In genomic region chr1:88552226-88552625, GRCh38 we compare ENCODE assay signal across 23 cellular contexts.
DNase-seq lines count a peak whose midpoint lies in the region; ATAC-seq, FAIRE-seq and TF ChIP-seq lines count a peak whose summit lies in the region.
"Had no signal": no experiment of that assay in that cellular context is flagged by ENCODE, and none has a peak within 500 bp of the region (broad histone marks: within the 10 kb centered on the region; RNA-seq: fewer than 3 reads in every experiment).

No MANE protein-coding gene starts in this region.

- TF ChIP-seq EP300 in H1 (IDR thresholded peaks at IDR 0.05; ENCODE audit: borderline replicate concordance in 1 of 2, low read depth in 2 of 2, low read length in 2 of 2): no peak

- no peak overlapping the region for H2BK5ac ChIP-seq in H1 (ENCODE audit: low read depth, low read length)

- no TSS peak for BruUV-seq in A673 (replicated peaks; lab: Mats Ljungman, UMichigan)

- H3K14ac ChIP-seq in H1 (ENCODE audit: insufficient read length): no peak overlapping the region

- ATAC-seq in lower lobe of right lung: no peak

- no peak overlapping the region for H3K18ac ChIP-seq in H1 (ENCODE audit: extremely low read depth, low read length)

- FAIRE-seq in H1 (lab: Jason Lieb, UNC): no peak
- FAIRE-seq: GM12892 had no signal

- H4K8ac ChIP-seq in H1 (ENCODE audit: extremely low read depth, insufficient read depth, low read length): no peak overlapping the region

- H3K79me1 ChIP-seq in H1 (ENCODE audit: low read depth, low read length): no peaks in the 10 kb centered on the region

- H3K36me3 ChIP-seq in A673 (ENCODE audit: insufficient read depth, low read length, poor library complexity, severe bottlenecking) (no peaks in the 10 kb centered on the region), GM06990 (ENCODE audit: control insufficient read depth, insufficient read depth, low read length) (no peaks in the 10 kb centered on the region), H1 (ENCODE audit: control insufficient read depth in 2 of 4, insufficient read depth in 4 of 4, low read length in 3 of 4) (no peaks in the 10 kb centered on the region), lower lobe of right lung (no peaks in the 10 kb centered on the region)
- H3K36me3 ChIP-seq: BLaER1 had no signal

- no peak overlapping the region for H2BK20ac ChIP-seq in H1 (ENCODE audit: low read length)

- WGBS in H1 (ENCODE audit: extremely low coverage in 1 of 2, insufficient coverage in 1 of 2, insufficient read length in 1 of 2, insufficient replicate concordance in 2 of 2, low coverage in 1 of 2, low lambda C conversion rate in 2 of 2, missing lambda C conversion rate in 1 of 2), 2 experiments: 78% methylated on average over 2 of the region's 2 CpGs; no CpG with 5 or more reads in 1 of the 2 experiments

- CTCF ChIA-PET in A673 (lab: Charles Lee): no interaction called here
- CTCF ChIA-PET in H1 (lab: Charles Lee; ENCODE audit: partially characterized antibody): interaction anchor here (0.7 to 4.7 kb wide), 2 partner anchors 8 to 22 kb away, joined by 3 to 17 read pairs; no protein-coding TSS in a partner anchor

- H3K23ac ChIP-seq in H1 (ENCODE audit: insufficient read length): no peak overlapping the region

- peak; percentile 2 for DNase-seq in A673 (ENCODE audit: low spot score)
- no peak for DNase-seq in GM06990 (ENCODE audit: extremely low read depth, insufficient read length)
- DNase-seq in NCI-H82 (lab: John Stamatoyannopoulos, UW): peak; percentile 50
- no peak for DNase-seq in H1 (ENCODE audit: low read depth in 1 of 2, low spot score in 2 of 2)
- no peak for DNase-seq in stimulated activated naive CD4-positive, alpha-beta T cell treated with Interleukin-2 at 50 U/mL for 16 hours (lab: John Stamatoyannopoulos, UW)
- no peak for DNase-seq in stimulated activated CD4-positive, alpha-beta T cell treated with anti-CD3 and anti-CD28 coated beads, Interleukin-4, amount 100 ng/mL, for 4 hours
- DNase-seq in DMS153 (lab: John Stamatoyannopoulos, UW): no peak
- no peak for DNase-seq in lower lobe of right lung
- DNase-seq: activated CD4-positive, alpha-beta T cell treated with anti-CD3 and anti-CD28 coated beads, Interleukin-2, amount 50 U/mL, for 48 hours; activated CD4-positive, CD25-positive, alpha-beta regulatory T cell; activated naive CD8-positive, alpha-beta T cell treated with anti-CD3 and anti-CD28 coated beads, Interleukin-2, amount 10 ng/mL, durations not matched to agents 7 days and 5 days; cerebellar nuclear complex; erythroblast; foreskin melanocyte; GDM1; GOT3; hippocampal formation; IMR-90; mammary epithelial cell; RPMI8226; substantia nigra had no signal

- no peak overlapping the region for H3K4ac ChIP-seq in H1 (replicated peaks; ENCODE audit: insufficient read length, low read depth, low read length)

- no peak overlapping the region for H3K9ac ChIP-seq in H1 (replicated peaks in 1 of 4; ENCODE audit: extremely low read depth in 1 of 4, low read depth in 3 of 4, low read length in 3 of 4)
- H3K9ac ChIP-seq: BLaER1 had no signal

- H3K4me2 ChIP-seq in H1 (ENCODE audit: insufficient read depth in 1 of 2, low read depth in 2 of 2, low read length in 2 of 2): no peak overlapping the region
- H3K4me2 ChIP-seq: BLaER1 had no signal

- H3K56ac ChIP-seq in H1 (replicated peaks; ENCODE audit: insufficient read length, low read depth, low read length): no peak overlapping the region

- peak; percentile 35 to 49 for TF ChIP-seq RAD21 in H1 (IDR thresholded peaks at IDR 0.05 in 1 of 2, conservative IDR thresholded peaks at IDR 0.05 in 1 of 2; ENCODE audit: low read depth in 2 of 2, low read length in 2 of 2)

- no peaks in the 10 kb centered on the region for H3K23me2 ChIP-seq in H1 (ENCODE audit: low read depth, low read length)

- no peaks in the 10 kb centered on the region for H4K20me1 ChIP-seq in H1 (replicated peaks in 1 of 2; ENCODE audit: control insufficient read depth in 1 of 2, insufficient read depth in 2 of 2, low read length in 2 of 2)
- H4K20me1 ChIP-seq: BLaER1 had no signal

- H2BK120ac ChIP-seq in H1 (replicated peaks; ENCODE audit: low read depth, low read length): no peak overlapping the region

- no peaks in the 10 kb centered on the region for H3K27me3 ChIP-seq in A673 (replicated peaks; ENCODE audit: insufficient read depth, low read depth, low read length, poor library complexity)
- H3K27me3 ChIP-seq in GM06990 (replicated peaks; ENCODE audit: control insufficient read depth, insufficient read depth, low read length): no peaks in the 10 kb centered on the region
- no peaks in the 10 kb centered on the region for H3K27me3 ChIP-seq in H1 (replicated peaks in 1 of 4; ENCODE audit: control insufficient read depth in 3 of 4, extremely low read depth in 1 of 4, insufficient read depth in 3 of 4, low read length in 3 of 4)
- no peaks in the 10 kb centered on the region for H3K27me3 ChIP-seq in lower lobe of right lung (ENCODE audit: low read depth)
- H3K27me3 ChIP-seq: BLaER1 had no signal

- no peak overlapping the region for H2AK5ac ChIP-seq in H1 (ENCODE audit: low read depth, low read length)

- no peak for TF ChIP-seq POLR2A in H1 (IDR thresholded peaks at IDR 0.05; ENCODE audit: control extremely low read depth in 1 of 2, low read depth in 2 of 2, low read length in 2 of 2)

- POLR2A ChIA-PET in A673 (lab: Charles Lee; ENCODE audit: low non-redundant PET): no interaction called here
- POLR2A ChIA-PET in H1 (lab: Charles Lee; ENCODE audit: partially characterized antibody): no interaction called here

- H3K27ac ChIP-seq in A673 (ENCODE audit: low read depth, low read length, poor library complexity, severe bottlenecking): no peak overlapping the region
- H3K27ac ChIP-seq in H1 (ENCODE audit: low read depth, low read length): no peak overlapping the region
- no peak overlapping the region for H3K27ac ChIP-seq in lower lobe of right lung
- H3K27ac ChIP-seq: BLaER1 had no signal

- no peak overlapping the region for H2BK15ac ChIP-seq in H1 (ENCODE audit: low read length)

- H4K5ac ChIP-seq in H1 (ENCODE audit: insufficient read length, low read depth, low read length): no peak overlapping the region

- H3K4me3 ChIP-seq in A673 (ENCODE audit: low read depth, low read length, poor library complexity, severe bottlenecking) (no peak overlapping the region), GM06990 (replicated peaks; ENCODE audit: low read depth, low read length) (no peak overlapping the region), H1 (ENCODE audit: extremely low read depth in 1 of 4, insufficient read depth in 2 of 4, low read depth in 3 of 4, low read length in 4 of 4) (no peak overlapping the region), lower lobe of right lung (no peak overlapping the region)
- H3K4me3 ChIP-seq: BLaER1 had no signal

- no peak overlapping the region for H4K91ac ChIP-seq in H1 (replicated peaks; ENCODE audit: insufficient read length, low read length)

- no peak overlapping the region for H2BK12ac ChIP-seq in H1 (ENCODE audit: low read depth, low read length)

- no peaks in the 10 kb centered on the region for H3K79me2 ChIP-seq in H1 (ENCODE audit: control insufficient read depth in 1 of 2, insufficient read depth in 2 of 2, low read length in 2 of 2)

- peaks cover 14% of the 10 kb centered on the region for H3K4me1 ChIP-seq in A673 (ENCODE audit: insufficient read depth, low read length, poor library complexity, severe bottlenecking)
- no peaks in the 10 kb centered on the region for H3K4me1 ChIP-seq in H1 (replicated peaks in 1 of 4; ENCODE audit: control insufficient read depth in 3 of 4, insufficient read depth in 4 of 4, low read length in 3 of 4)
- H3K4me1 ChIP-seq in lower lobe of right lung: no peaks in the 10 kb centered on the region

- intact Hi-C loops in A673 (cut with micrococcal nuclease; ENCODE audit: unreplicated experiment) (no loop called here), lower lobe of right lung (cut with DNase I) (no loop called here)

- H3K9me3 ChIP-seq in A673 (ENCODE audit: low read depth, low read length, poor library complexity, severe bottlenecking) (no peaks in the 10 kb centered on the region), H1 (ENCODE audit: insufficient read depth in 2 of 2, low read depth in 1 of 2, low read length in 1 of 2) (no peaks in the 10 kb centered on the region), lower lobe of right lung (no peaks in the 10 kb centered on the region)
- H3K9me3 ChIP-seq: BLaER1 had no signal

- TF ChIP-seq CTCF in A673 (conservative IDR thresholded peaks at IDR 0.05; ENCODE audit: low read depth, low read length) (peak; percentile 38; the same call in 1 of the 2 replicates), GM06990 (IDR thresholded peaks at IDR 0.05; ENCODE audit: insufficient read depth, low read length, poor library complexity, severe bottlenecking) (peak; percentile 25), H1 (IDR thresholded peaks at IDR 0.05; ENCODE audit: control extremely low read depth in 1 of 3, insufficient read depth in 1 of 3, low read depth in 1 of 3, low read length in 3 of 3) (peak in 1 of 3 experiments; percentile 53; a peak in 2 of 4 replicates), lower lobe of right lung (IDR thresholded peaks at IDR 0.05) (no peak)

- no peak overlapping the region for H2AFZ ChIP-seq in H1 (ENCODE audit: low read length)

TF ChIP-seq in H1, 55 proteins besides CTCF, POLR2A, EP300 and RAD21 (continues in another document):
- TF ChIP-seq PHF8 (conservative IDR thresholded peaks at IDR 0.05; ENCODE audit: low read depth, low read length) (no peak), SIX5 (IDR thresholded peaks at IDR 0.05; ENCODE audit: low read depth, low read length) (no peak), GTF2F1 (IDR thresholded peaks at IDR 0.05; ENCODE audit: borderline replicate concordance, low read depth, low read length) (no peak)

Comparison
In these comparisons a context has a peak if more than half of its experiments do, and no peak if none do; other contexts are left out.
1. DNase-seq: peak in A673 (single experiment) and NCI-H82 (single experiment); none in GM06990 (single experiment), H1 (0 of 2), stimulated activated naive CD4-positive, alpha-beta T cell treated with Interleukin-2 at 50 U/mL for 16 hours (single experiment), stimulated activated CD4-positive, alpha-beta T cell treated with anti-CD3 and anti-CD28 coated beads, Interleukin-4, amount 100 ng/mL, for 4 hours (0 of 2), DMS153 (single experiment) and lower lobe of right lung (single experiment).